In genomic region chr11:65717906-65718305, GRCh38 we compare ENCODE assay signal across 19 cellular contexts. TPM values are rescaled to one million over a fixed set of nuclear protein-coding genes. Genes with fewer than 3 reads are reported as not detected.
DNase-seq lines count a peak whose midpoint lies in the region; ATAC-seq, FAIRE-seq and TF ChIP-seq lines count a peak whose summit lies in the region.
"Had no signal": no experiment of that assay in that cellular context is flagged by ENCODE, and none has a peak within 500 bp of the region (broad histone marks: within the 10 kb centered on the region; RNA-seq: fewer than 3 reads in every experiment).

No MANE protein-coding gene starts in this region.

- POLR2A ChIA-PET in WTC11 (lab: Charles Lee): interaction anchor here (0.6 kb wide), 1 partner anchor 335 kb away, joined by 3 read pairs; no protein-coding TSS in a partner anchor
- POLR2A ChIA-PET in naive thymus-derived CD8-positive, alpha-beta T cell (lab: Charles Lee): no interaction called here

- H3K27me3 Mint-ChIP-seq in WTC11 (ENCODE audit: low read depth): no peaks in the 10 kb centered on the region
- H3K27me3 Mint-ChIP-seq in naive thymus-derived CD8-positive, alpha-beta T cell: peaks cover 0 to 1% (median 0%) of the 10 kb centered on the region in 5 donors

- H3K4me1 ChIP-seq in DND-41 (ENCODE audit: insufficient read depth, low read length): peaks cover 65% of the 10 kb centered on the region

- DNase-seq in DND-41 (no peak), WTC11 (ENCODE audit: low spot score) (peak; percentile 5), HTR-8/SVneo (ENCODE audit: insufficient read length, low spot score) (no peak), foreskin fibroblast (no peak), DMS114 treated with DMSO at 0.1 percent for 48 hours (lab: John Stamatoyannopoulos, UW; ENCODE audit: unreplicated experiment) (no peak), glomerular visceral epithelial cell (ENCODE audit: extremely low spot score) (no peak)
- DNase-seq in naive thymus-derived CD8-positive, alpha-beta T cell: no peak
- DNase-seq: COR-L47, NCI-H1417, NCI-H2107, NCI-H510A treated with DMSO at 0.1 percent for 48 hours, nucleus accumbens, thyroid gland had no signal

- peaks cover 66% of the 10 kb centered on the region for H3K79me2 ChIP-seq in DND-41 (ENCODE audit: insufficient read depth, low read length)

- CTCF ChIA-PET in WTC11 (lab: Charles Lee): no interaction called here

- no peak for ATAC-seq in DND-41 (ENCODE audit: insufficient read depth, low read depth)
- ATAC-seq in WTC11: no peak
- no peak for ATAC-seq in naive thymus-derived CD8-positive, alpha-beta T cell
- ATAC-seq: left colon, Right ventricle myocardium inferior had no signal

- no peak overlapping the region for H2AFZ ChIP-seq in DND-41 (ENCODE audit: low read depth, low read length)

- TF ChIP-seq CTCF in 22Rv1 (IDR thresholded peaks at IDR 0.05) (no peak), DND-41 (IDR thresholded peaks at IDR 0.05; ENCODE audit: borderline replicate concordance, extremely low read depth, low read length, poor library complexity, severe bottlenecking) (no peak), WTC11 (IDR thresholded peaks at IDR 0.05) (no peak), foreskin fibroblast (IDR thresholded peaks at IDR 0.05; ENCODE audit: low read depth, low read length) (no peak)

- no peak overlapping the region for H3K4me3 Mint-ChIP-seq in WTC11
- peak overlapping the region in 6 of 10 donors; percentile 14 to 94 (median 44) for H3K4me3 Mint-ChIP-seq in naive thymus-derived CD8-positive, alpha-beta T cell

- H3K4me2 ChIP-seq in DND-41 (ENCODE audit: insufficient read depth, low read length): peak overlapping the region; percentile 88

- no peak overlapping the region for H3K27ac Mint-ChIP-seq in WTC11
- H3K27ac Mint-ChIP-seq in naive thymus-derived CD8-positive, alpha-beta T cell: peak overlapping the region in 6 of 10 donors; percentile 17 to 73 (median 56)
- H3K27ac Mint-ChIP-seq: activated T-helper 1 cell treated with anti-CD3 and anti-CD28 coated beads, Interleukin-12 subunit alpha, Interleukin-12 subunit beta, Interleukin-2, Interleukin-4 antibody, amounts not matched to agents 30 ng/mL and 10 ng/mL and 1 ng/mL, durations not matched to agents 14 hours and 24 hours and 36 hours; mesothelial cell of epicardium had no signal

- FAIRE-seq in HTR-8/SVneo (lab: Jason Lieb, UNC): no peak

- H3K9me3 ChIP-seq in DND-41 (ENCODE audit: insufficient read depth, low read length, severe bottlenecking): no peaks in the 10 kb centered on the region
- H3K9me3 ChIP-seq: esophagus muscularis mucosa, thyroid gland had no signal

- H3K27ac ChIP-seq in 22Rv1 (peak overlapping the region; percentile 18; the same call in 1 of the 2 replicates), DND-41 (ENCODE audit: low read length) (no peak overlapping the region)
- H3K27ac ChIP-seq: esophagus muscularis mucosa, thyroid gland had no signal

- peaks cover 53% of the 10 kb centered on the region for H3K36me3 Mint-ChIP-seq in WTC11
- H3K36me3 Mint-ChIP-seq in naive thymus-derived CD8-positive, alpha-beta T cell: peaks cover 8 to 61% (median 11%) of the 10 kb centered on the region in 3 donors

- H3K9me3 Mint-ChIP-seq in WTC11: no peaks in the 10 kb centered on the region
- H3K9me3 Mint-ChIP-seq in naive thymus-derived CD8-positive, alpha-beta T cell: no peaks in the 10 kb centered on the region
- H3K9me3 Mint-ChIP-seq: activated T-helper 1 cell treated with anti-CD3 and anti-CD28 coated beads, Interleukin-12 subunit alpha, Interleukin-12 subunit beta, Interleukin-2, Interleukin-4 antibody, amounts not matched to agents 30 ng/mL and 10 ng/mL and 1 ng/mL, durations not matched to agents 14 hours and 24 hours and 36 hours; mesothelial cell of epicardium had no signal

- peaks cover 72% of the 10 kb centered on the region for H3K36me3 ChIP-seq in DND-41 (ENCODE audit: insufficient read depth, low read length)

- H3K9ac ChIP-seq in DND-41 (ENCODE audit: low read depth, low read length): peak overlapping the region; percentile 80; the same call in 1 of the 2 replicates

- peaks cover 46% of the 10 kb centered on the region for H4K20me1 ChIP-seq in DND-41 (ENCODE audit: insufficient read depth, low read length)

- H3K4me3 ChIP-seq in DND-41 (ENCODE audit: low read depth in 1 of 2, low read length in 2 of 2) (peak overlapping the region in 1 of 2 experiments; percentile 100; a peak in 2 of 4 replicates), foreskin fibroblast (ENCODE audit: low read depth in 1 of 2, low read length in 2 of 2) (no peak overlapping the region)
- H3K4me3 ChIP-seq: esophagus muscularis mucosa, thyroid gland had no signal

- no peaks in the 10 kb centered on the region for H3K27me3 ChIP-seq in DND-41 (ENCODE audit: insufficient read depth, low read length, poor library complexity)
- H3K27me3 ChIP-seq: esophagus muscularis mucosa, thyroid gland had no signal

- H3K4me1 Mint-ChIP-seq in WTC11: peaks cover 9% of the 10 kb centered on the region
- H3K4me1 Mint-ChIP-seq in naive thymus-derived CD8-positive, alpha-beta T cell: peaks cover 26 to 67% (median 51%) of the 10 kb centered on the region in 4 donors

TF ChIP-seq in WTC11, 78 proteins besides CTCF, POLR2A, EP300 and RAD21 (continues in another document):
- TF ChIP-seq EMX1 (CRISPR knock-in tag; IDR thresholded peaks at IDR 0.05): no peak
- TF ChIP-seq ZNF317 (CRISPR knock-in tag; IDR thresholded peaks at IDR 0.05; ENCODE audit: borderline replicate concordance, low read depth): no peak
- no peak for TF ChIP-seq FOXP1 (CRISPR knock-in tag; IDR thresholded peaks at IDR 0.05; ENCODE audit: borderline replicate concordance)
- no peak for TF ChIP-seq GTF2I (CRISPR knock-in tag; conservative IDR thresholded peaks at IDR 0.05)
- TF ChIP-seq ZNF532 (CRISPR knock-in tag; IDR thresholded peaks at IDR 0.05; ENCODE audit: borderline replicate concordance): no peak
- TF ChIP-seq ESRRA (CRISPR knock-in tag; IDR thresholded peaks at IDR 0.05; ENCODE audit: borderline replicate concordance): no peak
- no peak for TF ChIP-seq KAT7 (CRISPR knock-in tag; IDR thresholded peaks at IDR 0.05; ENCODE audit: borderline replicate concordance)
- TF ChIP-seq CREM (CRISPR knock-in tag; IDR thresholded peaks at IDR 0.05): no peak
- no peak for TF ChIP-seq GABPB1 (CRISPR knock-in tag; IDR thresholded peaks at IDR 0.05)
- no peak for TF ChIP-seq PREB (CRISPR knock-in tag; IDR thresholded peaks at IDR 0.05; ENCODE audit: borderline replicate concordance)
- no peak for TF ChIP-seq RELA (CRISPR knock-in tag; IDR thresholded peaks at IDR 0.05; ENCODE audit: borderline replicate concordance)
- no peak for TF ChIP-seq TCF7 (CRISPR knock-in tag; IDR thresholded peaks at IDR 0.05; ENCODE audit: low read depth)
- no peak for TF ChIP-seq NFYB (CRISPR knock-in tag; conservative IDR thresholded peaks at IDR 0.05; ENCODE audit: low read depth)

RNA-seq across cellular contexts. Expression of gene RNASEH2C, which starts 2.7 kb away (rescaled TPM):
- 42.1 to 53.0 TPM (median 52.2 TPM) in 3 replicates for total RNA-seq in WTC11 (2021)
- 10 to 100 TPM; 62.0 to 69.9 TPM for total RNA-seq in naive thymus-derived CD8-positive, alpha-beta T cell
- 10 to 100 TPM; 73.4 to 99.0 (median 98.2) TPM for polyA plus RNA-seq in naive thymus-derived CD8-positive, alpha-beta T cell

RNA-seq across cellular contexts. Expression of gene KAT5, which starts 5.9 kb away (rescaled TPM):
- 44.9 to 56.6 TPM (median 46.0 TPM) in 3 replicates for total RNA-seq in WTC11 (2021)
- 100 to 1,000 TPM; 105 to 125 TPM for total RNA-seq in naive thymus-derived CD8-positive, alpha-beta T cell
- 10 to 100 TPM; 38.0 to 57.3 (median 54.0) TPM for polyA plus RNA-seq in naive thymus-derived CD8-positive, alpha-beta T cell

RNA-seq across cellular contexts. Expression of gene RELA, which starts 55.2 kb away (rescaled TPM):
- 26.3 to 35.1 TPM (median 29.0 TPM) in 3 replicates for total RNA-seq in WTC11 (2021)
- 100 to 1,000 TPM; 175 to 184 TPM for total RNA-seq in naive thymus-derived CD8-positive, alpha-beta T cell
- polyA plus RNA-seq in naive thymus-derived CD8-positive, alpha-beta T cell: 10 to 100 TPM; 38.4 to 69.8 (median 56.6) TPM
